Comparison of ENCODE assay signal across 19 cellular contexts in genomic region chr19:42655748-42656147, GRCh38.
"Had no signal": no experiment of that assay in that cellular context is flagged by ENCODE, and none has a peak within 500 bp of the region (broad histone marks: within the 10 kb centered on the region; RNA-seq: fewer than 3 reads in every experiment).

No MANE protein-coding gene starts in this region.

- H3K36me3 ChIP-seq: gastroesophageal sphincter, heart right ventricle, left ventricle myocardium inferior, suprapubic skin had no signal

- DNase-seq: activated CD4-positive, alpha-beta T cell treated with anti-CD3 and anti-CD28 coated beads, Interleukin-2, amount 10 ng/mL, durations not matched to agents 24 days and 14 days; activated CD8-positive, alpha-beta T cell treated with anti-CD3 and anti-CD28 coated beads for 36 hours; activated naive CD4-positive, alpha-beta T cell treated with anti-CD3 and anti-CD28 coated beads for 36 hours; activated T-cell treated with anti-CD3 and anti-CD28 coated beads, Interleukin-2, amount 50 U/mL, for 24 hours; effector CD4-positive, alpha-beta T cell; heart right ventricle; left ventricle myocardium inferior; stimulated activated CD4-positive, alpha-beta T cell treated with anti-CD3 and anti-CD28 coated beads, Interleukin-4, amount 100 ng/mL, for 24 hours; T-cell; T-helper 9 cell had no signal

- H3K9me3 ChIP-seq: suprapubic skin had no signal

- H3K36me3 Mint-ChIP-seq: stimulated activated effector memory CD8-positive, alpha-beta T cell treated with anti-CD3 and anti-CD28 coated beads, Interleukin-12 subunit alpha, Interleukin-12 subunit beta, amount 100 ng/mL, for 72 hours; type B pancreatic cell had no signal

- H3K27ac ChIP-seq: gastroesophageal sphincter, heart right ventricle, left ventricle myocardium inferior, suprapubic skin had no signal

- H3K9me3 Mint-ChIP-seq: type B pancreatic cell had no signal

- H3K27me3 ChIP-seq: suprapubic skin had no signal

- ATAC-seq: activated CD8-positive, alpha-beta T cell treated with anti-CD3 and anti-CD28 coated beads for 36 hours; gastroesophageal sphincter; sciatic nerve; stimulated activated effector memory CD8-positive, alpha-beta T cell treated with anti-CD3 and anti-CD28 coated beads, Interleukin-12 subunit alpha, Interleukin-12 subunit beta, amount 100 ng/mL, for 72 hours; T-cell had no signal

- H3K27me3 Mint-ChIP-seq: type B pancreatic cell had no signal

- H3K4me1 Mint-ChIP-seq: brain; central memory CD8-positive, alpha-beta T cell; neural crest cell; stimulated activated effector memory CD8-positive, alpha-beta T cell treated with anti-CD3 and anti-CD28 coated beads, Interleukin-12 subunit alpha, Interleukin-12 subunit beta, amount 100 ng/mL, for 72 hours; T-cell had no signal

- H3K4me2 ChIP-seq: smooth muscle cell had no signal

- H3K4me3 Mint-ChIP-seq: activated CD4-positive, alpha-beta T cell treated with anti-CD3 and anti-CD28 coated beads, Interleukin-2, amount 10 ng/mL, durations not matched to agents 24 days and 14 days; activated CD8-positive, alpha-beta T cell treated with anti-CD3 and anti-CD28 coated beads for 36 hours; activated naive CD4-positive, alpha-beta T cell treated with anti-CD3 and anti-CD28 coated beads for 36 hours; activated T-cell treated with anti-CD3 and anti-CD28 coated beads, Interleukin-2, amount 50 U/mL, for 24 hours; brain; central memory CD8-positive, alpha-beta T cell; neural crest cell; stimulated activated effector memory CD8-positive, alpha-beta T cell treated with anti-CD3 and anti-CD28 coated beads, Interleukin-12 subunit alpha, Interleukin-12 subunit beta, amount 100 ng/mL, for 72 hours; T-cell; type B pancreatic cell had no signal

- H3K4me1 ChIP-seq: gastroesophageal sphincter, left ventricle myocardium inferior, suprapubic skin had no signal

- H3K4me3 ChIP-seq: gastroesophageal sphincter, heart right ventricle, left ventricle myocardium inferior, smooth muscle cell, suprapubic skin had no signal

- H3K27ac Mint-ChIP-seq: activated CD4-positive, alpha-beta T cell treated with anti-CD3 and anti-CD28 coated beads, Interleukin-2, amount 10 ng/mL, durations not matched to agents 24 days and 14 days; activated CD8-positive, alpha-beta T cell treated with anti-CD3 and anti-CD28 coated beads for 36 hours; activated naive CD4-positive, alpha-beta T cell treated with anti-CD3 and anti-CD28 coated beads for 36 hours; activated T-cell treated with anti-CD3 and anti-CD28 coated beads, Interleukin-2, amount 50 U/mL, for 24 hours; brain; stimulated activated effector memory CD8-positive, alpha-beta T cell treated with anti-CD3 and anti-CD28 coated beads, Interleukin-12 subunit alpha, Interleukin-12 subunit beta, amount 100 ng/mL, for 72 hours; T-cell; type B pancreatic cell had no signal
